Comparison of ENCODE assay signal across 22 cellular contexts in the genomic region with DNA sequence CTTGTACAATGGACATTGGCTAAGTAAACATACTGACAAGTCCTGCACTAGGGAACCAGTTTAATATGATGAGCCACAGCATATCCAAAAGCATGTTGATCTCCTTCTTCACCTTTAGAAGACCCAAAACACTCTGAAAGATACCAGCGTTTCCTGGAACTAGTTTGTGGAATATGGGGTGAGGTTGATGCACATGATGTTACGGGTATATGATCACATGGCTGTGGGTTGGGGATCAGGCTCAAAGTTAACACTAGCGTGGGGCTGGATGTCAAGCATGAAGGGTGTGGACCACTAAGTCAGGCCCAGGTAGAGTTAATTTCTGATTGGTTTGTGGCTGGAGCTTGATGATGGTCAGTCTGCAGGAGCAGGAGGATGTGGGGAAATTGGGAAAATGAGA. TPM values are rescaled to one million over a fixed set of nuclear protein-coding genes. Genes with fewer than 3 reads are reported as not detected.
"Had no signal": no experiment of that assay in that cellular context is flagged by ENCODE, and none has a peak within 500 bp of the region (broad histone marks: within the 10 kb centered on the region; RNA-seq: fewer than 3 reads in every experiment).

No MANE protein-coding gene starts in this region.

- H3K4me1 ChIP-seq: colonic mucosa, right atrium auricular region had no signal

- H3K36me3 Mint-ChIP-seq: activated CD4-positive, alpha-beta memory T cell treated with anti-CD3 and anti-CD28 coated beads for 36 hours; activated CD8-positive, alpha-beta memory T cell treated with anti-CD3 and anti-CD28 coated beads, Interleukin-2, amount 10 ng/mL, durations not matched to agents 7 days and 5 days; activated naive CD8-positive, alpha-beta T cell; naive thymus-derived CD8-positive, alpha-beta T cell; type B pancreatic cell had no signal

- H3K9me3 Mint-ChIP-seq: activated CD4-positive, alpha-beta memory T cell treated with anti-CD3 and anti-CD28 coated beads for 36 hours; naive thymus-derived CD8-positive, alpha-beta T cell; type B pancreatic cell had no signal

- H3K9me3 ChIP-seq: colonic mucosa, right atrium auricular region had no signal

- H3K27me3 ChIP-seq: colonic mucosa, right atrium auricular region had no signal

- H3K4me3 Mint-ChIP-seq: activated CD4-positive, alpha-beta memory T cell treated with anti-CD3 and anti-CD28 coated beads for 36 hours; activated CD8-positive, alpha-beta memory T cell treated with anti-CD3 and anti-CD28 coated beads, Interleukin-2, amount 10 ng/mL, durations not matched to agents 7 days and 5 days; activated naive CD8-positive, alpha-beta T cell; type B pancreatic cell had no signal

- ATAC-seq: activated CD8-positive, alpha-beta memory T cell treated with anti-CD3 and anti-CD28 coated beads, Interleukin-2, amount 10 ng/mL, durations not matched to agents 7 days and 5 days; esophagus mucosa; left lobe of liver; naive thymus-derived CD8-positive, alpha-beta T cell; stimulated activated naive CD8-positive, alpha-beta T cell treated with anti-CD3 and anti-CD28 coated beads, Interleukin-15, Interleukin-2, amounts not matched to agents 100 U/mL and 50 U/mL, for 24 hours had no signal

- H3K4me3 ChIP-seq: colonic mucosa, right atrium auricular region had no signal

- H3K36me3 ChIP-seq: colonic mucosa, right atrium auricular region had no signal

- DNase-seq: activated CD4-positive, alpha-beta memory T cell treated with anti-CD3 and anti-CD28 coated beads for 36 hours; activated CD4-positive, alpha-beta T cell treated with anti-CD3 and anti-CD28 coated beads for 1 hour; activated CD8-positive, alpha-beta memory T cell treated with anti-CD3 and anti-CD28 coated beads, Interleukin-2, amount 10 ng/mL, durations not matched to agents 7 days and 5 days; activated gamma-delta T cell; amniotic stem cell; central memory CD4-positive, alpha-beta T cell; colonic mucosa; occipital lobe; small intestine; stimulated activated CD4-positive, alpha-beta T cell treated with anti-CD3 and anti-CD28 coated beads, Interleukin-4, amount 100 ng/mL, for 4 hours; stimulated activated CD8-positive, alpha-beta memory T cell treated with anti-CD3 and anti-CD28 coated beads, Interleukin-4, amount 100 ng/mL, for 48 hours; stimulated activated naive CD8-positive, alpha-beta T cell treated with anti-CD3 and anti-CD28 coated beads, Interleukin-15, Interleukin-2, amounts not matched to agents 100 U/mL and 50 U/mL, for 24 hours; T-helper 9 cell had no signal

- H3K4me1 Mint-ChIP-seq: activated CD8-positive, alpha-beta memory T cell treated with anti-CD3 and anti-CD28 coated beads, Interleukin-2, amount 10 ng/mL, durations not matched to agents 7 days and 5 days had no signal

- H3K27ac ChIP-seq: colonic mucosa, right atrium auricular region had no signal

- H3K27ac Mint-ChIP-seq: activated CD4-positive, alpha-beta memory T cell treated with anti-CD3 and anti-CD28 coated beads for 36 hours; activated CD8-positive, alpha-beta memory T cell treated with anti-CD3 and anti-CD28 coated beads, Interleukin-2, amount 10 ng/mL, durations not matched to agents 7 days and 5 days; activated naive CD8-positive, alpha-beta T cell; progenitor cell of endocrine pancreas; type B pancreatic cell had no signal

RNA-seq across cellular contexts. Expression of gene IGLL5, which starts 9.0 kb away (rescaled TPM):
- total RNA-seq: activated CD4-positive, alpha-beta memory T cell treated with anti-CD3 and anti-CD28 coated beads for 36 hours; activated CD8-positive, alpha-beta memory T cell treated with anti-CD3 and anti-CD28 coated beads, Interleukin-2, amount 10 ng/mL, durations not matched to agents 7 days and 5 days; lung microvascular endothelial cell; occipital lobe; progenitor cell of endocrine pancreas; temporal lobe had no signal
